Comparison of ENCODE assay signal across 8 cellular contexts in the genomic region with DNA sequence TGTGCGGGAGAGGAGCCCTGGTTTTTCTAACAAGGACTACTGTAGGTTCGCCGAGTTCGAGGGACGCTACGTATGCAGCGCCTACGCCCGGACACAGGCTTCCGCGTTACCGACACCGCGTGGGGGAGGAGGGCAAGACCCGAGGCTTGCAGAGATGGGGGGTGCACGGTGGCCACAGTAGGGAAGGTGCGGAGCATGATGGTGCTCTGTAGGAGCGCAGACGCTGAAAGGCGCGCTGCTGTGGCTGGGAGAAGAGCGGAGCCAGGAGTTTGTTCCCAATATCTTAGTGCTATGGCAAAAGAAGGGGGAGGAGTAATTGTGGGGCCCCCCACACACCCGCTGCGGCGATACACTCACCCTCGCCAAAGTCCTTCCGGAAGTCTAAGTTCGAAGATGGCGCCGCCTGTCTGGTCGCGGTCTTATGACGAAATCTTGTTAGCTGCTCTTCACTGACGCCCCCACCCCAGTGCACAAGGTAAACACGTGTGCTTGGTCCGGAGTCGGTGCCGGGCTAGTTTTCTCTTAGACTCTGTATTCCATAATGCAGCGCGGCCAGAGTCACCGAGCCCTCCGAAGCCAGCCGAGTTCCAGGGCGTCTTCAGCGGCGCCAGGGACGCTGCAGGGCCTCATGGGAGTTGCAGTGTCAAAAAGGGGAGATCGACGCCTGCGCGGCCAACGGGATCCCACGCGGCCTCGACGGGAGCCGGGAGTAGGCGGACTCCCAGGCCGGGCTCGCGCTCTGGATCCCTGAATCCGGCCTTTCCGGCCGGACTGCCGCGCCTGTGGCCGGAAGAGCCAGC. TPM values are rescaled to one million over a fixed set of nuclear protein-coding genes. Genes with fewer than 3 reads are reported as not detected.
DNase-seq lines count a peak whose midpoint lies in the region; ATAC-seq, FAIRE-seq and TF ChIP-seq lines count a peak whose summit lies in the region.

Gene GTF3C2 (minus strand): TSS at position 383 of the 800 bp plus-strand sequence. CDS start 13,210 bp downstream, outside the sequence.

- CTCF ChIA-PET in HepG2 (lab: Yijun Ruan, JAX; ENCODE audit: low intra/inter-chr PET ratio, low total read pairs) = no interaction called here

- H2AFZ ChIP-seq in HepG2 (ENCODE audit: low read length) = no peak within 1 kb of the TSS

- ATAC-seq in GM19395 (IDR thresholded peaks at IDR 0.05; ENCODE audit: unreplicated experiment) (peak; percentile 82), HG03565 (IDR thresholded peaks at IDR 0.05; ENCODE audit: unreplicated experiment) (peak; percentile 65), HepG2 (peak; percentile 88)

- peaks cover 63% of the 10 kb centered on the region for H3K79me2 ChIP-seq in HepG2 (ENCODE audit: insufficient read depth, low read length)

- no peaks in the 10 kb centered on the region; a peak in 1 of 5 replicates for H3K27me3 ChIP-seq in HepG2 (ENCODE audit: control insufficient read depth in 1 of 2, insufficient read depth in 2 of 2, low read length in 2 of 2)

- H3K36me3 ChIP-seq in HepG2 (replicated peaks in 1 of 2; ENCODE audit: control insufficient read depth in 1 of 2, insufficient read depth in 2 of 2, low read length in 2 of 2) = peaks cover 0 to 1% of the 10 kb centered on the region in 2 experiments; a peak in 1 of 5 replicates

- H3K4me3 ChIP-seq in HepG2 (replicated peaks in 1 of 3; ENCODE audit: insufficient read depth in 1 of 3, low read depth in 2 of 3, low read length in 3 of 3) = peak within 1 kb of the TSS; percentile 72 to 91 (median 85)

- BruUV-seq in HepG2 (replicated peaks; lab: Mats Ljungman, UMichigan) = no TSS peak

- POLR2A ChIA-PET in HepG2 (lab: Yijun Ruan, JAX) = interaction anchor here (0.9 to 2.7 kb wide), 23 partner anchors 11 to 305 kb away, joined by 3 to 125 read pairs (median 4); partner anchors contain the start of genes AGBL5, CCDC121, EIF2B4 and GPN1

- in situ Hi-C loops in HepG2 (cut with HindIII; ENCODE audit: extremely low pct_ligation_motif_present, low pct_unique_long_range_greater_than_20kb) = no loop called here

- peaks cover 64% of the 10 kb centered on the region for H3K4me1 ChIP-seq in HepG2 (ENCODE audit: insufficient read depth, low read length)

- TF ChIP-seq CTCF in C4-2B (conservative IDR thresholded peaks at IDR 0.05) = no peak
- 0 out of 2 replicates have a peak, but pooled peaks have one; percentile 25 for TF ChIP-seq CTCF in HepG2 (CRISPR knock-in tag; IDR thresholded peaks at IDR 0.05)

- DNase-seq in NCI-H774 (lab: John Stamatoyannopoulos, UW) (peak; percentile 94), dermis blood vessel endothelial cell (peak; percentile 98), HepG2 (ENCODE audit: low spot score) (peak; percentile 99)
- peak; percentile 92 for DNase-seq in activated CD4-positive, alpha-beta T cell treated with anti-CD3 and anti-CD28 coated beads, Interleukin-2, amount 50 U/mL, for 4 hours
- peak; percentile 90 for DNase-seq in stimulated activated CD4-positive, alpha-beta T cell treated with anti-CD3 and anti-CD28 coated beads, Interleukin-4, amount 100 ng/mL, for 1 hour

- no peaks in the 10 kb centered on the region for H3K9me3 ChIP-seq in HepG2 (ENCODE audit: low read length)

- peak; percentile 74 for FAIRE-seq in HepG2 (lab: Jason Lieb, UNC)

- intact Hi-C loops in HepG2 (cut with micrococcal nuclease; ENCODE audit: unreplicated experiment) = loop anchor here (1.0 to 2.0 kb wide), 2 partner anchors 14 to 35 kb away; partner anchors contain the start of genes EIF2B4 and SNX17

- TF ChIP-seq POLR2A in HepG2 (IDR thresholded peaks at IDR 0.05; ENCODE audit: insufficient read depth in 1 of 2, low read depth in 2 of 2, low read length in 2 of 2) = peak; percentile 58 to 60

- TF ChIP-seq RAD21 in HepG2 (CRISPR knock-in tag; IDR thresholded peaks at IDR 0.05) = peak; percentile 45; the same call in 1 of the 2 replicates

- peak within 1 kb of the TSS; percentile 99 for H3K9ac ChIP-seq in HepG2 (ENCODE audit: insufficient read depth, low read depth, low read length)

- no peaks in the 10 kb centered on the region for H4K20me1 ChIP-seq in HepG2 (ENCODE audit: insufficient read depth, low read length)

- peak in 1 of 2 experiments; percentile 55; a peak in 3 of 4 replicates for TF ChIP-seq EP300 in HepG2 (IDR thresholded peaks at IDR 0.05; ENCODE audit: low read depth in 2 of 2, low read length in 2 of 2)
- TF ChIP-seq EP300 in HepG2 (CRISPR knock-in tag; IDR thresholded peaks at IDR 0.05; ENCODE audit: borderline replicate concordance) = peak; percentile 48

- peak within 1 kb of the TSS; percentile 88 for H3K27ac ChIP-seq in C4-2B
- peak within 1 kb of the TSS; percentile 96 for H3K27ac ChIP-seq in HepG2 (ENCODE audit: extremely low read length, insufficient read depth, low read length)

- WGBS in HepG2 (ENCODE audit: low lambda C conversion rate) = under 1% methylated on average over 42 of the region's 67 CpGs

- H3K4me2 ChIP-seq in HepG2 (ENCODE audit: low read depth, low read length) = peak within 1 kb of the TSS; percentile 90

TF ChIP-seq in HepG2, 621 proteins besides CTCF, POLR2A, EP300 and RAD21 (continues in another document):
- TF ChIP-seq MEF2D (CRISPR knock-in tag; IDR thresholded peaks at IDR 0.05) = peak; percentile 54; the same call in 1 of the 2 replicates
- TF ChIP-seq, protein P1, sequence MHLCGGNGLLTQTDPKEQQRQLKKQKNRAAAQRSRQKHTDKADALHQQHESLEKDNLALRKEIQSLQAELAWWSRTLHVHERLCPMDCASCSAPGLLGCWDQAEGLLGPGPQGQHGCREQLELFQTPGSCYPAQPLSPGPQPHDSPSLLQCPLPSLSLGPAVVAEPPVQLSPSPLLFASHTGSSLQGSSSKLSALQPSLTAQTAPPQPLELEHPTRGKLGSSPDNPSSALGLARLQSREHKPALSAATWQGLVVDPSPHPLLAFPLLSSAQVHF (CRISPR knock-in tag; IDR thresholded peaks at IDR 0.05) = 0 out of 2 replicates have a peak, but pooled peaks have one; percentile 65
- peak; percentile 7; the same call in 1 of the 2 replicates for TF ChIP-seq ZKSCAN1 (IDR thresholded peaks at IDR 0.05; ENCODE audit: low read length)
- TF ChIP-seq SMAD9 (CRISPR knock-in tag; IDR thresholded peaks at IDR 0.05) = no peak
- TF ChIP-seq ZSCAN30 (CRISPR knock-in tag; IDR thresholded peaks at IDR 0.05) = no peak
- TF ChIP-seq ZNF160 (CRISPR knock-in tag; IDR thresholded peaks at IDR 0.05) = no peak; the same call in none of the 2 replicates
- no peak for TF ChIP-seq ZNF235 (CRISPR knock-in tag; IDR thresholded peaks at IDR 0.05; ENCODE audit: borderline replicate concordance)
- TF ChIP-seq ZNF367 (CRISPR knock-in tag; IDR thresholded peaks at IDR 0.05; ENCODE audit: borderline replicate concordance) = no peak; the same call in 1 of the 2 replicates
- TF ChIP-seq ZNF772 (CRISPR knock-in tag; IDR thresholded peaks at IDR 0.05) = peak; percentile 85
- TF ChIP-seq, protein P2, sequence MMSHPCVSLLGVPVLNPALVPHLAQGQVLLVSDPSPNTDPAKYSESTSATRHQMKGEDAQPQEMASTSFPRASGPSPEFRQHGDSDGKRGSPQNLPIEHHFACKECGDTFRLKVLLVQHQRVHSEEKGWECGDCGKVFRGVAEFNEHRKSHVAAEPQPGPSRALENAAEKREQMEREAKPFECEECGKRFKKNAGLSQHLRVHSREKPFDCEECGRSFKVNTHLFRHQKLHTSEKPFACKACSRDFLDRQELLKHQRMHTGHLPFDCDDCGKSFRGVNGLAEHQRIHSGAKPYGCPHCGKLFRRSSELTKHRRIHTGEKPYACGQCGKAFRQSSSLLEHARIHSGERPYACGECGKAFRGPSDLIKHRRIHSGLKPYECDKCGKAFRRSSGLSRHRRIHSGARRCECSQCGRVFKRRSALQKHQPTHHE (CRISPR knock-in tag; IDR thresholded peaks at IDR 0.05; ENCODE audit: borderline replicate concordance) = peak; percentile 74; the same call in 1 of the 2 replicates
- TF ChIP-seq FOSL2 (CRISPR knock-in tag; IDR thresholded peaks at IDR 0.05) = peak; percentile 47
- no peak for TF ChIP-seq MAFK (conservative IDR thresholded peaks at IDR 0.05 in 1 of 2, IDR thresholded peaks at IDR 0.05 in 1 of 2; ENCODE audit: low read length in 2 of 2)

RNA-seq across cellular contexts. Expression of gene GTF3C2, which starts in this region (rescaled TPM):
- total RNA-seq in dermis blood vessel endothelial cell (26.7 and 37.4 TPM in 2 replicates), HepG2 (2016; rRNA removed; fragmentation: Illumina TruSeq; extraction: Trizol) (77.5 and 80.0 TPM in 2 replicates)
- 43.5 and 52.1 TPM in 2 replicates for total RNA-seq in HepG2 (2016; cell fraction: cytosol; rRNA removed; fragmentation: Illumina TruSeq; extraction: Trizol; ENCODE audit: low read depth)
- total RNA-seq in HepG2 (2016; cell fraction: insoluble cytoplasmic fraction; rRNA removed; fragmentation: Illumina TruSeq; extraction: Trizol) = 72.3 and 78.2 TPM in 2 replicates
- total RNA-seq in HepG2 (2016; cell fraction: membrane; rRNA removed; fragmentation: Illumina TruSeq; extraction: Trizol) = 72.9 and 75.0 TPM in 2 replicates
- 66.4 and 68.7 TPM in 2 replicates for total RNA-seq in HepG2 (2016; cell fraction: nucleus; rRNA removed; fragmentation: Illumina TruSeq; extraction: Trizol)
- 110 and 130 TPM in 2 replicates for polyA plus RNA-seq in HepG2 (2011; rRNA removed)
- polyA plus RNA-seq in HepG2 (2011; cell fraction: cytosol; rRNA removed) = 66.6 and 78.1 TPM in 2 replicates
- polyA plus RNA-seq in HepG2 (2011; cell fraction: nucleus; rRNA removed) = 240 and 284 TPM in 2 replicates
- polyA plus RNA-seq in HepG2 (2012) = 68.1 and 83.8 TPM in 2 replicates
- polyA plus RNA-seq in HepG2 (2016; cell fraction: cytosol; fragmentation: Illumina TruSeq; extraction: Trizol; ENCODE audit: low read depth) = 23.7 and 28.2 TPM in 2 replicates
- polyA plus RNA-seq in HepG2 (2016; cell fraction: insoluble cytoplasmic fraction; fragmentation: Illumina TruSeq; extraction: Trizol; ENCODE audit: low read depth) = 86.5 and 95.8 TPM in 2 replicates
- 59.8 and 70.6 TPM in 2 replicates for polyA plus RNA-seq in HepG2 (2016; cell fraction: membrane; fragmentation: Illumina TruSeq; extraction: Trizol; ENCODE audit: low read depth)
- polyA plus RNA-seq in HepG2 (2016; cell fraction: nucleus; fragmentation: Illumina TruSeq; extraction: Trizol; ENCODE audit: insufficient read depth, low read depth) = 135 and 154 TPM in 2 replicates
- 139 and 140 TPM in 2 replicates for polyA minus RNA-seq in HepG2 (2011; rRNA and poly(A)+ RNA removed; ENCODE audit: low replicate concordance)
- 38.4 and 43.3 TPM in 2 replicates for polyA minus RNA-seq in HepG2 (2011; cell fraction: cytosol; rRNA and poly(A)+ RNA removed)
- 99.5 and 107 TPM in 2 replicates for polyA minus RNA-seq in HepG2 (2011; cell fraction: nucleus; rRNA and poly(A)+ RNA removed)

Comparison
In these comparisons a context has a peak if more than half of its experiments do, and no peak if none do; other contexts are left out.
1. Peak in every context shown above with its lines: DNase-seq, ATAC-seq, H3K4me3 ChIP-seq and H3K27ac ChIP-seq.